Comparison of ENCODE assay signal across 1 cellular context in genomic region chr6:133099573-133099972, GRCh38.
TF ChIP-seq lines count a peak whose summit lies in the region.

No MANE protein-coding gene starts in this region.

TF ChIP-seq in IMR-90, 13 proteins besides CTCF, POLR2A, EP300 and RAD21 (continued from another document):
- no peak for TF ChIP-seq ELK1 (IDR thresholded peaks at IDR 0.05; ENCODE audit: borderline replicate concordance, low read depth, low read length)
TF ChIP-seq in IMR-90: peak in this region for 2.
